12 cellular contexts compared by ENCODE assay signal in genomic region chr9:70519912-70520724, GRCh38.
DNase-seq lines count a peak whose midpoint lies in the region; ATAC-seq and TF ChIP-seq lines count a peak whose summit lies in the region.
"Had no signal": no experiment of that assay in that cellular context is flagged by ENCODE, and none has a peak within 500 bp of the region (broad histone marks: within the 10 kb centered on the region; RNA-seq: fewer than 3 reads in every experiment).

No MANE protein-coding gene starts in this region.

- ATAC-seq in natural killer cell treated with Interleukin-12 subunit alpha and Interleukin-12 subunit beta and Interleukin-15 and Interleukin-18, amount 100 ng/mL, for 72 hours: peak in 1 of 2 donors; percentile 69
- ATAC-seq in natural killer cell (no peak), HG02588 (IDR thresholded peaks at IDR 0.05; ENCODE audit: unreplicated experiment) (peak; percentile 86), esophagus mucosa (no peak)
- peak; percentile 98 for ATAC-seq in stimulated activated effector memory CD8-positive, alpha-beta T cell treated with anti-CD3 and anti-CD28 coated beads, Interleukin-12 subunit alpha, Interleukin-12 subunit beta, amount 100 ng/mL, for 72 hours
- ATAC-seq: lower lobe of right lung had no signal

- peaks cover 3% of the 10 kb centered on the region for H3K36me3 Mint-ChIP-seq in natural killer cell treated with Interleukin-12 subunit alpha and Interleukin-12 subunit beta and Interleukin-15 and Interleukin-18, amount 100 ng/mL, for 72 hours
- H3K36me3 Mint-ChIP-seq in natural killer cell: no peaks in the 10 kb centered on the region
- H3K36me3 Mint-ChIP-seq in stimulated activated effector memory CD8-positive, alpha-beta T cell treated with anti-CD3 and anti-CD28 coated beads, Interleukin-12 subunit alpha, Interleukin-12 subunit beta, amount 100 ng/mL, for 72 hours: no peaks in the 10 kb centered on the region

- TF ChIP-seq CTCF in natural killer cell (IDR thresholded peaks at IDR 0.05) (no peak), BE2C (IDR thresholded peaks at IDR 0.05; ENCODE audit: low read depth, low read length) (no peak), WERI-Rb-1 (IDR thresholded peaks at IDR 0.05; ENCODE audit: low read depth, low read length) (no peak)

- H3K4me1 ChIP-seq in BE2C: no peaks in the 10 kb centered on the region; the same call in 1 of the 2 replicates
- H3K4me1 ChIP-seq: lower lobe of right lung, transverse colon had no signal

- no peak overlapping the region for H3K4me3 ChIP-seq in BE2C (ENCODE audit: low read depth, low read length)
- no peak overlapping the region for H3K4me3 ChIP-seq in WERI-Rb-1 (ENCODE audit: low read depth, low read length)
- H3K4me3 ChIP-seq: lower lobe of right lung, transverse colon had no signal

- intact Hi-C loops in natural killer cell (cut with micrococcal nuclease): no loop called here

- peak overlapping the region in 1 of 2 donors; percentile 74 for H3K27ac Mint-ChIP-seq in natural killer cell treated with Interleukin-12 subunit alpha and Interleukin-12 subunit beta and Interleukin-15 and Interleukin-18, amount 100 ng/mL, for 72 hours
- no peak overlapping the region for H3K27ac Mint-ChIP-seq in natural killer cell
- peak overlapping the region; percentile 51 for H3K27ac Mint-ChIP-seq in stimulated activated effector memory CD8-positive, alpha-beta T cell treated with anti-CD3 and anti-CD28 coated beads, Interleukin-12 subunit alpha, Interleukin-12 subunit beta, amount 100 ng/mL, for 72 hours

- H3K4me1 Mint-ChIP-seq in natural killer cell treated with Interleukin-12 subunit alpha and Interleukin-12 subunit beta and Interleukin-15 and Interleukin-18, amount 100 ng/mL, for 72 hours (ENCODE audit: low read depth in 2 of 2): peaks cover 0 to 9% of the 10 kb centered on the region in 2 donors
- no peaks in the 10 kb centered on the region for H3K4me1 Mint-ChIP-seq in natural killer cell
- peaks cover 28% of the 10 kb centered on the region for H3K4me1 Mint-ChIP-seq in stimulated activated effector memory CD8-positive, alpha-beta T cell treated with anti-CD3 and anti-CD28 coated beads, Interleukin-12 subunit alpha, Interleukin-12 subunit beta, amount 100 ng/mL, for 72 hours

- peaks cover 14 to 16% of the 10 kb centered on the region in 2 donors for H3K27me3 Mint-ChIP-seq in natural killer cell treated with Interleukin-12 subunit alpha and Interleukin-12 subunit beta and Interleukin-15 and Interleukin-18, amount 100 ng/mL, for 72 hours
- peaks cover 6 to 25% of the 10 kb centered on the region in 2 donors for H3K27me3 Mint-ChIP-seq in natural killer cell (ENCODE audit: low read depth in 2 of 2)

- H3K9me3 ChIP-seq in BE2C (no peaks in the 10 kb centered on the region), WERI-Rb-1 (ENCODE audit: severe bottlenecking) (peaks cover 3% of the 10 kb centered on the region)
- H3K9me3 ChIP-seq: lower lobe of right lung, transverse colon had no signal

- peak overlapping the region; percentile 34 for H3K4me3 Mint-ChIP-seq in natural killer cell treated with Interleukin-12 subunit alpha and Interleukin-12 subunit beta and Interleukin-15 and Interleukin-18, amount 100 ng/mL, for 72 hours
- H3K4me3 Mint-ChIP-seq in natural killer cell: no peak overlapping the region
- H3K4me3 Mint-ChIP-seq in stimulated activated effector memory CD8-positive, alpha-beta T cell treated with anti-CD3 and anti-CD28 coated beads, Interleukin-12 subunit alpha, Interleukin-12 subunit beta, amount 100 ng/mL, for 72 hours: peak overlapping the region; percentile 49

- H3K9me3 Mint-ChIP-seq in natural killer cell treated with Interleukin-12 subunit alpha and Interleukin-12 subunit beta and Interleukin-15 and Interleukin-18, amount 100 ng/mL, for 72 hours: peaks cover 4% of the 10 kb centered on the region
- no peaks in the 10 kb centered on the region for H3K9me3 Mint-ChIP-seq in natural killer cell
- H3K9me3 Mint-ChIP-seq in stimulated activated effector memory CD8-positive, alpha-beta T cell treated with anti-CD3 and anti-CD28 coated beads, Interleukin-12 subunit alpha, Interleukin-12 subunit beta, amount 100 ng/mL, for 72 hours: peaks cover 6% of the 10 kb centered on the region

- H3K27me3 ChIP-seq in BE2C: peaks cover 6% of the 10 kb centered on the region; the same call in 1 of the 2 replicates
- no peaks in the 10 kb centered on the region for H3K27me3 ChIP-seq in WERI-Rb-1 (ENCODE audit: insufficient read depth, low read depth, severe bottlenecking)
- H3K27me3 ChIP-seq: transverse colon had no signal

- no peak overlapping the region for H3K27ac ChIP-seq in WERI-Rb-1
- H3K27ac ChIP-seq: epithelial cell of prostate, lower lobe of right lung, transverse colon had no signal

- no peak for DNase-seq in natural killer cell treated with Interleukin-12 subunit alpha and Interleukin-12 subunit beta and Interleukin-15 and Interleukin-18, amount 100 ng/mL, for 72 hours (ENCODE audit: low spot score)
- no peak for DNase-seq in natural killer cell
- DNase-seq in NCI-H2171 treated with DMSO at 0.1 percent for 48 hours (lab: John Stamatoyannopoulos, UW): peak; percentile 82
- no peak for DNase-seq in stimulated activated effector memory CD8-positive, alpha-beta T cell treated with anti-CD3 and anti-CD28 coated beads, Interleukin-12 subunit alpha, Interleukin-12 subunit beta, amount 100 ng/mL, for 72 hours (ENCODE audit: low spot score in 2 of 2)
- DNase-seq in BE2C: no peak
- no peak for DNase-seq in WERI-Rb-1
- DNase-seq: C1 segment of cervical spinal cord, lower lobe of right lung, transverse colon had no signal

- no peaks in the 10 kb centered on the region for H3K36me3 ChIP-seq in BE2C
- no peaks in the 10 kb centered on the region for H3K36me3 ChIP-seq in WERI-Rb-1
- H3K36me3 ChIP-seq: lower lobe of right lung, transverse colon had no signal

Comparison
In these comparisons a context has a peak if more than half of its experiments do, and no peak if none do; other contexts are left out.
1. ATAC-seq: peak in HG02588 (single experiment) and stimulated activated effector memory CD8-positive, alpha-beta T cell treated with anti-CD3 and anti-CD28 coated beads, Interleukin-12 subunit alpha, Interleukin-12 subunit beta, amount 100 ng/mL, for 72 hours (single experiment); none in natural killer cell (0 of 3) and esophagus mucosa (single experiment).